Comparison of ENCODE assay signal across 11 cellular contexts in genomic region chr4:109930469-109930868, GRCh38. TPM values are rescaled to one million over a fixed set of nuclear protein-coding genes. Genes with fewer than 3 reads are reported as not detected.
DNase-seq lines count a peak whose midpoint lies in the region; ATAC-seq and TF ChIP-seq lines count a peak whose summit lies in the region.
"Had no signal": no experiment of that assay in that cellular context is flagged by ENCODE, and none has a peak within 500 bp of the region (broad histone marks: within the 10 kb centered on the region; RNA-seq: fewer than 3 reads in every experiment).

No MANE protein-coding gene starts in this region.

- H3K4me2 ChIP-seq in mesendoderm (ENCODE audit: low read length) = no peak overlapping the region

- no peaks in the 10 kb centered on the region for H3K9me3 ChIP-seq in transverse colon
- H3K9me3 ChIP-seq: Caco-2 had no signal

- H3K36me3 Mint-ChIP-seq in activated naive CD8-positive, alpha-beta T cell treated with anti-CD3 and anti-CD28 coated beads, Interleukin-2, amount 50 U/mL, for 24 hours (ENCODE audit: low read depth) = no peaks in the 10 kb centered on the region
- no peaks in the 10 kb centered on the region for H3K36me3 Mint-ChIP-seq in activated naive CD8-positive, alpha-beta T cell treated with anti-CD3 and anti-CD28 coated beads for 36 hours
- H3K36me3 Mint-ChIP-seq in type B pancreatic cell = no peaks in the 10 kb centered on the region
- H3K36me3 Mint-ChIP-seq in stimulated activated naive B cell treated with anti-CD40 and anti-IgM and Interleukin-4, amounts not matched to agents 10 μg/mL and 1 μg/mL and 100 μg/mL, for 72 hours = no peaks in the 10 kb centered on the region
- H3K36me3 Mint-ChIP-seq: CD8-positive, alpha-beta memory T cell had no signal

- no peak for ATAC-seq in activated naive CD8-positive, alpha-beta T cell treated with anti-CD3 and anti-CD28 coated beads, Interleukin-2, amount 50 U/mL, for 24 hours
- no peak for ATAC-seq in stimulated activated naive B cell treated with anti-CD40 and anti-IgM and Interleukin-4, amounts not matched to agents 10 μg/mL and 1 μg/mL and 100 μg/mL, for 72 hours (replicated peaks)

- H3K9ac ChIP-seq in mesendoderm (ENCODE audit: low read length) = no peak overlapping the region

- H3K18ac ChIP-seq in mesendoderm (ENCODE audit: low read length) = peak overlapping the region; percentile 89

- intact Hi-C loops in transverse colon (cut with DNase I; ENCODE audit: low total_unique reads) = no loop called here

- no peaks in the 10 kb centered on the region for H3K27me3 ChIP-seq in mesendoderm (ENCODE audit: insufficient read depth, low read length, poor library complexity)
- H3K27me3 ChIP-seq in transverse colon = no peaks in the 10 kb centered on the region

- no peak for TF ChIP-seq EP300 in transverse colon (IDR thresholded peaks at IDR 0.05; ENCODE audit: low read depth)

- H4K5ac ChIP-seq in mesendoderm (ENCODE audit: low read length) = no peak overlapping the region

- H3K27ac ChIP-seq in mesendoderm (ENCODE audit: low read depth, low read length) = peak overlapping the region; percentile 88
- H3K27ac ChIP-seq in transverse colon = no peak overlapping the region
- H3K27ac ChIP-seq: 22Rv1 had no signal

- peak overlapping the region; percentile 65 for H2BK5ac ChIP-seq in mesendoderm (ENCODE audit: low read length)

- H2BK15ac ChIP-seq in mesendoderm (replicated peaks; ENCODE audit: low read depth) = peak overlapping the region; percentile 62

- peak overlapping the region; percentile 11 for H3K56ac ChIP-seq in mesendoderm (ENCODE audit: low read length)

- H3K4me1 ChIP-seq in mesendoderm (ENCODE audit: control insufficient read depth, low read depth, low read length) = peaks cover 15% of the 10 kb centered on the region
- no peaks in the 10 kb centered on the region for H3K4me1 ChIP-seq in transverse colon
- H3K4me1 ChIP-seq: Caco-2 had no signal

- peak overlapping the region; percentile 57 for H4K8ac ChIP-seq in mesendoderm (ENCODE audit: low read depth, low read length)

- peak overlapping the region; percentile 61 for H2BK120ac ChIP-seq in mesendoderm (ENCODE audit: low read depth, low read length)

- H3K9me3 Mint-ChIP-seq in activated naive CD8-positive, alpha-beta T cell treated with anti-CD3 and anti-CD28 coated beads, Interleukin-2, amount 50 U/mL, for 24 hours = no peaks in the 10 kb centered on the region
- peaks cover 2% of the 10 kb centered on the region for H3K9me3 Mint-ChIP-seq in activated naive CD8-positive, alpha-beta T cell treated with anti-CD3 and anti-CD28 coated beads for 36 hours
- peaks cover 4% of the 10 kb centered on the region for H3K9me3 Mint-ChIP-seq in type B pancreatic cell
- H3K9me3 Mint-ChIP-seq in stimulated activated naive B cell treated with anti-CD40 and anti-IgM and Interleukin-4, amounts not matched to agents 10 μg/mL and 1 μg/mL and 100 μg/mL, for 72 hours = peaks cover 0 to 6% of the 10 kb centered on the region in 2 donors
- H3K9me3 Mint-ChIP-seq: CD8-positive, alpha-beta memory T cell had no signal

- H3K4me3 ChIP-seq in epithelial cell of esophagus (ENCODE audit: low read length) (no peak overlapping the region), mesendoderm (ENCODE audit: low read length) (no peak overlapping the region), transverse colon (no peak overlapping the region)

- H3K4me3 Mint-ChIP-seq in activated naive CD8-positive, alpha-beta T cell treated with anti-CD3 and anti-CD28 coated beads, Interleukin-2, amount 50 U/mL, for 24 hours = no peak overlapping the region
- H3K4me3 Mint-ChIP-seq in activated naive CD8-positive, alpha-beta T cell treated with anti-CD3 and anti-CD28 coated beads for 36 hours = no peak overlapping the region
- peak overlapping the region; percentile 60 for H3K4me3 Mint-ChIP-seq in type B pancreatic cell
- no peak overlapping the region for H3K4me3 Mint-ChIP-seq in stimulated activated naive B cell treated with anti-CD40 and anti-IgM and Interleukin-4, amounts not matched to agents 10 μg/mL and 1 μg/mL and 100 μg/mL, for 72 hours
- H3K4me3 Mint-ChIP-seq: CD8-positive, alpha-beta memory T cell had no signal

- H3K27ac Mint-ChIP-seq in activated naive CD8-positive, alpha-beta T cell treated with anti-CD3 and anti-CD28 coated beads, Interleukin-2, amount 50 U/mL, for 24 hours = peak overlapping the region; percentile 0
- H3K27ac Mint-ChIP-seq in activated naive CD8-positive, alpha-beta T cell treated with anti-CD3 and anti-CD28 coated beads for 36 hours = no peak overlapping the region
- peak overlapping the region; percentile 87 for H3K27ac Mint-ChIP-seq in type B pancreatic cell
- no peak overlapping the region for H3K27ac Mint-ChIP-seq in stimulated activated naive B cell treated with anti-CD40 and anti-IgM and Interleukin-4, amounts not matched to agents 10 μg/mL and 1 μg/mL and 100 μg/mL, for 72 hours

- no peaks in the 10 kb centered on the region for H3K27me3 Mint-ChIP-seq in activated naive CD8-positive, alpha-beta T cell treated with anti-CD3 and anti-CD28 coated beads, Interleukin-2, amount 50 U/mL, for 24 hours
- H3K27me3 Mint-ChIP-seq in activated naive CD8-positive, alpha-beta T cell treated with anti-CD3 and anti-CD28 coated beads for 36 hours = no peaks in the 10 kb centered on the region
- no peaks in the 10 kb centered on the region for H3K27me3 Mint-ChIP-seq in type B pancreatic cell
- peaks cover 0 to 2% of the 10 kb centered on the region in 2 donors for H3K27me3 Mint-ChIP-seq in stimulated activated naive B cell treated with anti-CD40 and anti-IgM and Interleukin-4, amounts not matched to agents 10 μg/mL and 1 μg/mL and 100 μg/mL, for 72 hours

- peaks cover 5% of the 10 kb centered on the region for H3K79me1 ChIP-seq in mesendoderm (ENCODE audit: low read length)

- H2AK5ac ChIP-seq in mesendoderm (ENCODE audit: low read length) = peak overlapping the region; percentile 92

- no peak for TF ChIP-seq POLR2A in transverse colon (IDR thresholded peaks at IDR 0.05)

- in situ Hi-C loops in transverse colon (cut with MboI; ENCODE audit: low pct_ligation_motif_present in 1 of 4, low pct_unique_long_range_greater_than_20kb in 1 of 4, low sequenced_read_pairs in 3 of 4) = no loop called here

- DNase-seq in activated naive CD8-positive, alpha-beta T cell treated with anti-CD3 and anti-CD28 coated beads, Interleukin-2, amount 50 U/mL, for 24 hours = no peak
- no peak for DNase-seq in activated naive CD8-positive, alpha-beta T cell treated with anti-CD3 and anti-CD28 coated beads for 36 hours
- DNase-seq in epithelial cell of esophagus (ENCODE audit: low read depth) = peak; percentile 85
- DNase-seq in mesendoderm = no peak
- no peak for DNase-seq in type B pancreatic cell (ENCODE audit: extremely low spot score, unreplicated experiment)
- DNase-seq in stimulated activated naive B cell treated with anti-CD40 and anti-IgM and Interleukin-4, amounts not matched to agents 10 μg/mL and 1 μg/mL and 100 μg/mL, for 72 hours = no peak
- DNase-seq in C1 segment of cervical spinal cord (lab: John Stamatoyannopoulos, UW) = no peak
- DNase-seq in transverse colon = no peak
- DNase-seq: Caco-2; CD8-positive, alpha-beta memory T cell had no signal

- TF ChIP-seq CTCF in epithelial cell of esophagus (IDR thresholded peaks at IDR 0.05; ENCODE audit: insufficient read depth, low read depth, low read length, missing control alignments) = no peak
- no peak for TF ChIP-seq CTCF in type B pancreatic cell (conservative IDR thresholded peaks at IDR 0.05)
- no peak for TF ChIP-seq CTCF in transverse colon (IDR thresholded peaks at IDR 0.05)

- peaks cover 3% of the 10 kb centered on the region for H3K4me1 Mint-ChIP-seq in activated naive CD8-positive, alpha-beta T cell treated with anti-CD3 and anti-CD28 coated beads, Interleukin-2, amount 50 U/mL, for 24 hours
- H3K4me1 Mint-ChIP-seq in activated naive CD8-positive, alpha-beta T cell treated with anti-CD3 and anti-CD28 coated beads for 36 hours = no peaks in the 10 kb centered on the region
- peaks cover 4% of the 10 kb centered on the region for H3K4me1 Mint-ChIP-seq in type B pancreatic cell (ENCODE audit: unreplicated experiment)
- H3K4me1 Mint-ChIP-seq in stimulated activated naive B cell treated with anti-CD40 and anti-IgM and Interleukin-4, amounts not matched to agents 10 μg/mL and 1 μg/mL and 100 μg/mL, for 72 hours = no peaks in the 10 kb centered on the region

- H3K79me2 ChIP-seq in mesendoderm (ENCODE audit: control insufficient read depth, insufficient read depth, low read length) = no peaks in the 10 kb centered on the region

- H3K4ac ChIP-seq in mesendoderm (ENCODE audit: low read depth, low read length) = peak overlapping the region; percentile 71

- H3K23ac ChIP-seq in mesendoderm (ENCODE audit: low read length) = no peak overlapping the region

- no peaks in the 10 kb centered on the region for H3K36me3 ChIP-seq in mesendoderm (ENCODE audit: control insufficient read depth, insufficient read depth, low read length)
- H3K36me3 ChIP-seq in transverse colon = no peaks in the 10 kb centered on the region

RNA-seq across cellular contexts. Expression of gene EGF, which starts 17.8 kb away (rescaled TPM):
- total RNA-seq in activated naive CD8-positive, alpha-beta T cell treated with anti-CD3 and anti-CD28 coated beads for 36 hours = not detected
- 3.9 TPM for polyA plus RNA-seq in mesendoderm (2013, experiment 1 of 2)
- polyA plus RNA-seq in mesendoderm (2013, experiment 2 of 2) = 3.5 TPM
- total RNA-seq in type B pancreatic cell (ENCODE audit: low replicate concordance) = 25.5 and 65.1 TPM in 2 replicates
- total RNA-seq in transverse colon = 1 to 10 TPM in 2 of 4 donors, under 1 TPM in 2; 0.79 to 3.1 (median 1.1) TPM
- total RNA-seq: CD8-positive, alpha-beta memory T cell had no signal
- polyA plus RNA-seq: CD8-positive, alpha-beta memory T cell had no signal

Comparison
In these comparisons a context has a peak if more than half of its experiments do, and no peak if none do; other contexts are left out.
1. H3K27ac Mint-ChIP-seq: peak in activated naive CD8-positive, alpha-beta T cell treated with anti-CD3 and anti-CD28 coated beads, Interleukin-2, amount 50 U/mL, for 24 hours (single experiment) and type B pancreatic cell (single experiment); none in activated naive CD8-positive, alpha-beta T cell treated with anti-CD3 and anti-CD28 coated beads for 36 hours (single experiment) and stimulated activated naive B cell treated with anti-CD40 and anti-IgM and Interleukin-4, amounts not matched to agents 10 μg/mL and 1 μg/mL and 100 μg/mL, for 72 hours (single experiment).